Comparison of ENCODE assay signal across 1 cellular context in the genomic region with DNA sequence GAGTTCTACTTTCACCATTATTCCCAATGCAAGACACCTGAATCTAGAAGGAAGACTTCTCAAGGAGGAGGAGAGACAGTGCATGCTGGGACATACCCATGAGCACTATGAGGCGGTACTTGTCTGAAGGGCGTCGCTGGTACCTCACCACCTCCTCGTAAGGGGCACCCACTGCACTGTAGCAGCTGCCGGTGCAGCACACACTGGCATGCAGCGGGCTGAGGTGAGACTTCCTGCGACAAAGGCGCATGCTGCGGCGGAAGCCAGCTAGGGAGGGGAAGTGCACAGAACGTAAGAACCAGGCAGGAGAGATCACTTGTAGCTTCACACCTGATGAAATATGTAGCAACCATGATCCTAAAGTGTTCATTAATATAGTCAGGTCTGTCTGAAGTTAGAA.
TF ChIP-seq lines count a peak whose summit lies in the region.

No MANE protein-coding gene starts in this region.

TF ChIP-seq in K562, 482 proteins besides CTCF, POLR2A, EP300 and RAD21:
- no peak for TF ChIP-seq RBM15 (IDR thresholded peaks at IDR 0.05; ENCODE audit: insufficient read depth, low read length)
- TF ChIP-seq FOXK2 (conservative IDR thresholded peaks at IDR 0.05 in 1 of 2, IDR thresholded peaks at IDR 0.05 in 1 of 2; ENCODE audit: low read depth in 2 of 2): no peak
- TF ChIP-seq SAFB2 (IDR thresholded peaks at IDR 0.05; ENCODE audit: borderline replicate concordance, low read depth, low read length, severe bottlenecking): no peak
- TF ChIP-seq MAFK (IDR thresholded peaks at IDR 0.05; ENCODE audit: low read length): no peak
- TF ChIP-seq NCOA6 (IDR thresholded peaks at IDR 0.05): no peak
- no peak for TF ChIP-seq ZNF12 (CRISPR knock-in tag; IDR thresholded peaks at IDR 0.05)
- no peak for TF ChIP-seq ZNF778 (CRISPR knock-in tag; IDR thresholded peaks at IDR 0.05)
- no peak for TF ChIP-seq ATF7 (IDR thresholded peaks at IDR 0.05)
- no peak for TF ChIP-seq SLC30A9 (CRISPR knock-in tag; IDR thresholded peaks at IDR 0.05)
- TF ChIP-seq, protein P1, sequence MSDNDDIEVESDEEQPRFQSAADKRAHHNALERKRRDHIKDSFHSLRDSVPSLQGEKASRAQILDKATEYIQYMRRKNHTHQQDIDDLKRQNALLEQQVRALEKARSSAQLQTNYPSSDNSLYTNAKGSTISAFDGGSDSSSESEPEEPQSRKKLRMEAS (CRISPR knock-in tag; IDR thresholded peaks at IDR 0.05): no peak
- no peak for TF ChIP-seq RBFOX2 (IDR thresholded peaks at IDR 0.05; ENCODE audit: low read depth, low read length)
